23 cellular contexts compared by ENCODE assay signal in the genomic region with DNA sequence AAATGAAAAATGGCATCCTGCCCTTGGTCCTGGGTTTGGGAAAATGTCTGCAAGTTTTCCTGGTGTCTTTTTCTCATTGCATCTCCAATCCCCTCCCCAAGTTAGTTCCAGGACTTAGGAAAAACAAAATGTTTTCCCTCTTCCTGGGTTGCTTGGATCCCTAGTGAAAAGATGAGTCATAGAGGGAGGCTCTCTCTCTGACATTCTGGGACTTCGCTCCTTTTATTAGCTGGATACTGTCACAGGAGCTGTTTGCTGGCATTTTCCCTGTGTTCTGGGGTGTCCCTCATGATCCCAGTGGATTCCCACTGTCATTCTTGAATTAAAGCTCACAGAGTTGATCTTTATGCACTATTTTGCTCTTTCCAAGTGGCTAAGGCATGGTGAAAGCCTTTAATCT.
"Had no signal": no experiment of that assay in that cellular context is flagged by ENCODE, and none has a peak within 500 bp of the region (broad histone marks: within the 10 kb centered on the region; RNA-seq: fewer than 3 reads in every experiment).

No MANE protein-coding gene starts in this region.

- H3K27ac ChIP-seq: esophagus squamous epithelium, heart right ventricle, lower lobe of right lung, neutrophil, parathyroid adenoma, right atrium auricular region, spleen, thoracic aorta, tibial nerve, upper lobe of right lung, vagina had no signal

- H2AFZ ChIP-seq: parathyroid adenoma had no signal

- FAIRE-seq: endometrium, keratinocyte had no signal

- ATAC-seq: effector memory CD8-positive, alpha-beta T cell; heart right ventricle; left ventricle myocardium superior; natural killer cell; sciatic nerve; stimulated activated naive B cell treated with anti-CD40 and anti-IgM and Interleukin-4, amounts not matched to agents 10 μg/mL and 1 μg/mL and 100 μg/mL, for 72 hours; upper lobe of right lung had no signal

- H3K4me3 ChIP-seq: esophagus squamous epithelium, heart right ventricle, lower lobe of right lung, right atrium auricular region, spleen, thoracic aorta, tibial nerve, upper lobe of right lung, vagina had no signal

- H3K9me3 ChIP-seq: lower lobe of right lung, neutrophil, thoracic aorta, upper lobe of right lung, vagina had no signal

- H3K4me1 ChIP-seq: esophagus squamous epithelium, heart right ventricle, lower lobe of right lung, parathyroid adenoma, right atrium auricular region, spleen, tibial nerve, upper lobe of right lung, vagina had no signal

- H3K79me2 ChIP-seq: parathyroid adenoma had no signal

- DNase-seq: cortex of kidney; effector memory CD8-positive, alpha-beta T cell; erythroblast; esophagus squamous epithelium; foreskin melanocyte; glutamatergic neuron; heart right ventricle; hypothalamus; left ventricle myocardium superior; lower lobe of right lung; natural killer cell; spleen; stimulated activated naive B cell treated with anti-CD40 and anti-IgM and Interleukin-4, amounts not matched to agents 10 μg/mL and 1 μg/mL and 100 μg/mL, for 72 hours; upper lobe of right lung had no signal

- H3K27me3 ChIP-seq: esophagus squamous epithelium, heart right ventricle, neutrophil, right atrium auricular region, spleen, tibial nerve, upper lobe of right lung, vagina had no signal

- H3K36me3 ChIP-seq: esophagus squamous epithelium, heart right ventricle, lower lobe of right lung, neutrophil, right atrium auricular region, spleen, thoracic aorta, tibial nerve, upper lobe of right lung, vagina had no signal
